24 cellular contexts compared by ENCODE assay signal in the genomic region with DNA sequence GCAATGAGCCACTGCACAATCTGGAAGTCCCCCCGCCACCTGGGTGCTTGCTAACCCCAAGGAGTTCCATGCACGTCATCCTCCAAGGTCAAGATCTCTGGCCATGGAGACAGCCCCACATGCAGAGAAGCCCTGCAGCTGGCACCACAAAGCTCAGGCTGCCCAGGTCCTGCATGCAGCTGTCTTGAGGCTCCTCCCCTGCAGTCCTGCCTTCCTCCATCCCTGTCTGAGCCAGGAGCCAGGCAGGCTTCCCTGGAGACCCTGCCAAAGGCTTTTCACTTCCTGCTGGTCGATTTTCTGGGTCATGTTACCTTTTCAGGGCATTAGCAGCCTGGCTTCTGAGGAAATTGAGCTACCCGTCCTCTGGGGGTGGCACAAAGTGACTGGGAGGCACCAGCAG. TPM values are rescaled to one million over a fixed set of nuclear protein-coding genes. Genes with fewer than 3 reads are reported as not detected.
A peak's percentile ranks its signal among the peaks of the same experiment; 100 is the strongest.
DNase-seq lines count a peak whose midpoint lies in the region; ATAC-seq, FAIRE-seq and TF ChIP-seq lines count a peak whose summit lies in the region.
"Had no signal": no experiment of that assay in that cellular context is flagged by ENCODE, and none has a peak within 500 bp of the region (broad histone marks: within the 10 kb centered on the region; RNA-seq: fewer than 3 reads in every experiment).

No MANE protein-coding gene starts in this region.

- H3K36me3 Mint-ChIP-seq in neural progenitor cell: no peaks in the 10 kb centered on the region
- H3K36me3 Mint-ChIP-seq: CD8-positive, alpha-beta T cell; IgD-negative memory B cell had no signal

- no peak overlapping the region for H2AFZ ChIP-seq in neural progenitor cell (replicated peaks)

- H3K27ac Mint-ChIP-seq in neural progenitor cell: no peak overlapping the region
- H3K27ac Mint-ChIP-seq: activated CD8-positive, alpha-beta T cell treated with anti-CD3 and anti-CD28 coated beads, Interleukin-2, amount 10 ng/mL, durations not matched to agents 7 days and 5 days; CD8-positive, alpha-beta T cell; IgD-negative memory B cell; stimulated activated naive CD8-positive, alpha-beta T cell treated with anti-CD3 and anti-CD28 coated beads, Interleukin-15, Interleukin-2, amounts not matched to agents 100 ng/mL and 50 ng/mL, for 24 hours had no signal

- no peaks in the 10 kb centered on the region for H4K20me1 ChIP-seq in neural progenitor cell (ENCODE audit: low read depth)

- H3K27ac ChIP-seq in neural progenitor cell (peak overlapping the region; percentile 63), gastrocnemius medialis (no peak overlapping the region), small intestine (ENCODE audit: low read depth in 1 of 2, low read length in 1 of 2) (no peak overlapping the region)
- H3K27ac ChIP-seq: adrenal gland, colonic mucosa, esophagus muscularis mucosa, gastroesophageal sphincter, lower lobe of right lung, tibial artery had no signal

- peak overlapping the region; percentile 45 for H3K4me2 ChIP-seq in neural progenitor cell

- peaks cover 40% of the 10 kb centered on the region for H3K4me1 ChIP-seq in neural progenitor cell
- H3K4me1 ChIP-seq in gastrocnemius medialis: no peaks in the 10 kb centered on the region
- H3K4me1 ChIP-seq in small intestine (ENCODE audit: control insufficient read depth in 2 of 2, insufficient read depth in 1 of 2, low read depth in 1 of 2, low read length in 1 of 2): no peaks in the 10 kb centered on the region
- H3K4me1 ChIP-seq: colonic mucosa, esophagus muscularis mucosa, gastroesophageal sphincter, lower lobe of right lung, tibial artery had no signal

- TF ChIP-seq CTCF in neural progenitor cell (IDR thresholded peaks at IDR 0.05) (no peak), gastrocnemius medialis (IDR thresholded peaks at IDR 0.05 in 4 of 5, conservative IDR thresholded peaks at IDR 0.05 in 1 of 5) (no peak)

- H3K27me3 ChIP-seq in neural progenitor cell (no peaks in the 10 kb centered on the region), gastrocnemius medialis (no peaks in the 10 kb centered on the region), small intestine (ENCODE audit: control insufficient read depth in 2 of 2, insufficient read depth in 2 of 2, low read length in 2 of 2) (no peaks in the 10 kb centered on the region)
- H3K27me3 ChIP-seq: adrenal gland, colonic mucosa, esophagus muscularis mucosa, gastroesophageal sphincter, tibial artery had no signal

- no peaks in the 10 kb centered on the region for H3K9me3 Mint-ChIP-seq in neural progenitor cell
- H3K9me3 Mint-ChIP-seq: CD8-positive, alpha-beta T cell; IgD-negative memory B cell; stimulated activated naive CD8-positive, alpha-beta T cell treated with anti-CD3 and anti-CD28 coated beads, Interleukin-15, Interleukin-2, amounts not matched to agents 100 ng/mL and 50 ng/mL, for 24 hours had no signal

- FAIRE-seq in small intestine (lab: Jason Lieb, UNC): no peak

- DNase-seq in DMS153 treated with DMSO at 0.1 percent for 48 hours (lab: John Stamatoyannopoulos, UW; ENCODE audit: unreplicated experiment): peak; percentile 5
- DNase-seq in NCI-H1092 treated with DMSO at 0.1 percent for 48 hours (lab: John Stamatoyannopoulos, UW): peak; percentile 18
- peak; percentile 4 for DNase-seq in NCI-H69 (lab: John Stamatoyannopoulos, UW)
- DNase-seq in neural progenitor cell (ENCODE audit: low spot score): no peak
- no peak for DNase-seq in gastrocnemius medialis
- DNase-seq in small intestine: no peak
- DNase-seq: activated CD4-positive, CD25-positive, alpha-beta regulatory T cell treated with anti-CD3 and anti-CD28 coated beads, Interleukin-2, amount 50 U/mL, for 72 hours; activated CD8-positive, alpha-beta T cell treated with anti-CD3 and anti-CD28 coated beads, Interleukin-2, amount 10 ng/mL, durations not matched to agents 7 days and 5 days; adrenal gland; CD8-positive, alpha-beta T cell; colonic mucosa; GOT3; islet precursor cell; lower lobe of right lung; NCI-H2081 treated with DMSO at 0.1 percent for 48 hours; NCI-H82; stimulated activated CD4-positive, alpha-beta T cell treated with anti-CD3 and anti-CD28 coated beads, Interleukin-12 subunit alpha, Interleukin-12 subunit beta, amount 100 ng/mL, for 4 hours; stimulated activated CD4-positive, alpha-beta T cell treated with anti-CD3 and anti-CD28 coated beads, Interleukin-4, amount 100 ng/mL, for 4 hours had no signal

- H3K36me3 ChIP-seq in neural progenitor cell: no peaks in the 10 kb centered on the region
- no peaks in the 10 kb centered on the region for H3K36me3 ChIP-seq in gastrocnemius medialis
- H3K36me3 ChIP-seq in small intestine (ENCODE audit: control insufficient read depth in 2 of 2, insufficient read depth in 2 of 2, low read length in 2 of 2): no peaks in the 10 kb centered on the region
- H3K36me3 ChIP-seq: adrenal gland, colonic mucosa, esophagus muscularis mucosa, gastroesophageal sphincter, lower lobe of right lung, tibial artery had no signal

- peaks cover 11% of the 10 kb centered on the region for H3K27me3 Mint-ChIP-seq in neural progenitor cell (ENCODE audit: insufficient read depth, low read depth)
- H3K27me3 Mint-ChIP-seq: stimulated activated naive CD8-positive, alpha-beta T cell treated with anti-CD3 and anti-CD28 coated beads, Interleukin-15, Interleukin-2, amounts not matched to agents 100 ng/mL and 50 ng/mL, for 24 hours had no signal

- H3K9me3 ChIP-seq in neural progenitor cell (ENCODE audit: low read depth) (no peaks in the 10 kb centered on the region), gastrocnemius medialis (no peaks in the 10 kb centered on the region), small intestine (ENCODE audit: control insufficient read depth, low read depth) (no peaks in the 10 kb centered on the region)
- H3K9me3 ChIP-seq: adrenal gland, colonic mucosa, esophagus muscularis mucosa, gastroesophageal sphincter, tibial artery had no signal

- peaks cover 20% of the 10 kb centered on the region for H3F3A ChIP-seq in neural progenitor cell (ENCODE audit: low read depth)

- in situ Hi-C loops in gastrocnemius medialis (cut with MboI; ENCODE audit: low sequenced_read_pairs in 4 of 4): no loop called here

- no peaks in the 10 kb centered on the region for H3K79me2 ChIP-seq in neural progenitor cell (ENCODE audit: low read depth)

- TF ChIP-seq POLR2A in gastrocnemius medialis (IDR thresholded peaks at IDR 0.05): no peak

- intact Hi-C loops in gastrocnemius medialis (cut with DNase I; ENCODE audit: low total_unique reads): no loop called here

- 59 to 65% (median 62%) methylated on average over 4 of the region's 4 CpGs for whole genome bisulfite sequencing in small intestine, 3 donors

- H3K4me1 Mint-ChIP-seq in neural progenitor cell: peaks cover 29% of the 10 kb centered on the region

- no peak overlapping the region for H3K4me3 Mint-ChIP-seq in neural progenitor cell
- H3K4me3 Mint-ChIP-seq: activated CD8-positive, alpha-beta T cell treated with anti-CD3 and anti-CD28 coated beads, Interleukin-2, amount 10 ng/mL, durations not matched to agents 7 days and 5 days; CD8-positive, alpha-beta T cell; IgD-negative memory B cell; stimulated activated naive CD8-positive, alpha-beta T cell treated with anti-CD3 and anti-CD28 coated beads, Interleukin-15, Interleukin-2, amounts not matched to agents 100 ng/mL and 50 ng/mL, for 24 hours had no signal

- H3K9ac ChIP-seq in neural progenitor cell: no peak overlapping the region

- no peak overlapping the region for H3K4me3 ChIP-seq in neural progenitor cell
- H3K4me3 ChIP-seq in gastrocnemius medialis: no peak overlapping the region
- H3K4me3 ChIP-seq in small intestine (ENCODE audit: low read depth in 1 of 2, low read length in 2 of 2): no peak overlapping the region
- H3K4me3 ChIP-seq: adrenal gland, colonic mucosa, esophagus muscularis mucosa, gastroesophageal sphincter, lower lobe of right lung, tibial artery had no signal

- ATAC-seq in gastrocnemius medialis (no peak), HG02973 (IDR thresholded peaks at IDR 0.05; ENCODE audit: unreplicated experiment) (no peak)
- ATAC-seq: activated CD8-positive, alpha-beta T cell treated with anti-CD3 and anti-CD28 coated beads, Interleukin-2, amount 10 ng/mL, durations not matched to agents 7 days and 5 days; CD8-positive, alpha-beta T cell; gastroesophageal sphincter; lower lobe of right lung had no signal

RNA-seq across cellular contexts. Expression of gene TMEM72, which starts 12.5 kb away (rescaled TPM):
- total RNA-seq in neural progenitor cell (ENCODE audit: low replicate concordance): not detected in 2 replicates
- total RNA-seq in gastrocnemius medialis: not detected
- polyA plus RNA-seq in small intestine: under 1 TPM in 1 of 3 donors, not detected in 2; 0.28 TPM
- total RNA-seq: activated CD8-positive, alpha-beta T cell treated with anti-CD3 and anti-CD28 coated beads, Interleukin-2, amount 10 ng/mL, durations not matched to agents 7 days and 5 days; adrenal gland; CD8-positive, alpha-beta T cell; esophagus muscularis mucosa; lower lobe of right lung had no signal
- polyA plus RNA-seq: adrenal gland, IgD-negative memory B cell had no signal

Comparison
In these comparisons a context has a peak if more than half of its experiments do, and no peak if none do; other contexts are left out.
1. DNase-seq: peak in DMS153 treated with DMSO at 0.1 percent for 48 hours (single experiment), NCI-H1092 treated with DMSO at 0.1 percent for 48 hours (single experiment) and NCI-H69 (single experiment); none in neural progenitor cell (single experiment), gastrocnemius medialis (0 of 2) and small intestine (single experiment).